16 cellular contexts compared by ENCODE assay signal in the genomic region with DNA sequence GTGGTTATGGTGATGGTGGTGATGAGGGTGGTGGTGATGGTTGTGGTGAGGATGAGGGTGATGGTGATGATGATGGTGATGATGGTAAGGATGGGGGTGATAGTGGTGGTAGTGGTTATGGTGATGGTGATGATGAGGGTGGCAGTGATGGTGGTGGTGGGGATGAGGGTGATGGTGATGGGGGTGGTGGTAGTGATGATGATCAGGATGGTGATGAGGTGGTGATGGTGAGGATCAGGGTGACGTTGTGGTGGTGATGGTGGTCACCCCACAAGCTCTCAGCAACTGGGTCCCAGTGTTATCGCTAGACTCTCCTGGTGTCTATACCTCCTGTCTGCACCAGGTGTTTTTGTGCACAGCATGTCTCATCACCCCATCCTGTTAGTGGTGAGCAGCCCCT.
A peak's percentile ranks its signal among the peaks of the same experiment; 100 is the strongest.
DNase-seq lines count a peak whose midpoint lies in the region; ATAC-seq and TF ChIP-seq lines count a peak whose summit lies in the region.
"Had no signal": no experiment of that assay in that cellular context is flagged by ENCODE, and none has a peak within 500 bp of the region (broad histone marks: within the 10 kb centered on the region; RNA-seq: fewer than 3 reads in every experiment).

No MANE protein-coding gene starts in this region.

- H2AFZ ChIP-seq in osteoblast (ENCODE audit: low read length), result no peak overlapping the region

- no peak overlapping the region for H3K27ac ChIP-seq in heart right ventricle
- no peak overlapping the region for H3K27ac ChIP-seq in osteoblast (ENCODE audit: low read depth, low read length)
- H3K27ac ChIP-seq in psoas muscle, result no peak overlapping the region
- H3K27ac ChIP-seq: C4-2B had no signal

- H3K36me3 Mint-ChIP-seq in central memory CD8-positive, alpha-beta T cell (ENCODE audit: insufficient read depth), result peaks cover 9% of the 10 kb centered on the region
- H3K36me3 Mint-ChIP-seq: IgD-negative memory B cell had no signal

- ATAC-seq in heart right ventricle (no peak), HG02678 (IDR thresholded peaks at IDR 0.05; ENCODE audit: unreplicated experiment) (no peak), psoas muscle (no peak), GM18907 (IDR thresholded peaks at IDR 0.05; ENCODE audit: unreplicated experiment) (no peak)
- ATAC-seq in central memory CD8-positive, alpha-beta T cell (replicated peaks; ENCODE audit: extremely low read depth, poor library complexity, severe bottlenecking), result no peak

- peaks cover 17% of the 10 kb centered on the region for H3K4me1 Mint-ChIP-seq in central memory CD8-positive, alpha-beta T cell

- H3K4me2 ChIP-seq in osteoblast (ENCODE audit: insufficient read depth, low read length), result no peak overlapping the region

- H3K4me3 Mint-ChIP-seq in central memory CD8-positive, alpha-beta T cell, result peak overlapping the region; percentile 8
- H3K4me3 Mint-ChIP-seq: HFFc6 had no signal

- H3K36me3 ChIP-seq in heart right ventricle (no peaks in the 10 kb centered on the region), osteoblast (ENCODE audit: insufficient read depth, low read length) (no peaks in the 10 kb centered on the region), psoas muscle (ENCODE audit: insufficient read depth in 1 of 2, low read depth in 1 of 2) (no peaks in the 10 kb centered on the region)

- H3K4me1 ChIP-seq in heart right ventricle (peaks cover 3 to 48% (median 34%) of the 10 kb centered on the region in 9 donors), osteoblast (ENCODE audit: insufficient read depth, low read length) (peaks cover 6% of the 10 kb centered on the region), psoas muscle (peaks cover 42% of the 10 kb centered on the region)

- H3K27me3 Mint-ChIP-seq in central memory CD8-positive, alpha-beta T cell, result peaks cover 41% of the 10 kb centered on the region

- DNase-seq in cardiac septum (ENCODE audit: low spot score) (peak; percentile 41), heart right ventricle (no peak), osteoblast (ENCODE audit: insufficient read length, low spot score, missing footprints) (peak; percentile 17), psoas muscle (no peak)
- DNase-seq in central memory CD8-positive, alpha-beta T cell (ENCODE audit: low spot score in 2 of 2), result no peak
- DNase-seq: COR-L47, DMS153, HFFc6, NCI-H1105, NCI-H187 treated with DMSO at 0.1 percent for 48 hours, NCI-H446, Right ventricle myocardium superior had no signal

- intact Hi-C loops in cardiac septum (cut with DNase I) (no loop called here), heart right ventricle (cut with DNase I) (loop anchor here in 2 of 10 donors (5.0 kb wide), 1 partner anchor 34 kb away; no protein-coding TSS in a partner anchor), psoas muscle (cut with DNase I) (loop anchor here (5.0 kb wide), 1 partner anchor 34 kb away; no protein-coding TSS in a partner anchor)

- H3K4me3 ChIP-seq in heart right ventricle (no peak overlapping the region), osteoblast (ENCODE audit: insufficient read depth, low read length) (no peak overlapping the region), psoas muscle (no peak overlapping the region)

- peaks cover 6% of the 10 kb centered on the region for H3K9me3 Mint-ChIP-seq in central memory CD8-positive, alpha-beta T cell
- H3K9me3 Mint-ChIP-seq: HFFc6 had no signal

- WGBS in heart right ventricle, 2 donors, result 98% methylated on average over 2 of the region's 2 CpGs
- 92 to 100% (median 99%) methylated on average over 2 of the region's 2 CpGs for WGBS in psoas muscle, 3 donors

- H4K20me1 ChIP-seq in osteoblast (ENCODE audit: insufficient read depth, low read length), result no peaks in the 10 kb centered on the region

- peaks cover 0 to 37% (median 0%) of the 10 kb centered on the region in 7 donors for H3K27me3 ChIP-seq in heart right ventricle
- peaks cover 47% of the 10 kb centered on the region for H3K27me3 ChIP-seq in osteoblast (ENCODE audit: insufficient read depth, low read length)
- no peaks in the 10 kb centered on the region for H3K27me3 ChIP-seq in psoas muscle (ENCODE audit: insufficient read depth in 3 of 3, low read length in 2 of 3)

- TF ChIP-seq CTCF in heart right ventricle (IDR thresholded peaks at IDR 0.05), result no peak
- no peak for TF ChIP-seq CTCF in osteoblast (IDR thresholded peaks at IDR 0.05; ENCODE audit: extremely low read depth, low read depth, low read length)
- no peak for TF ChIP-seq CTCF in psoas muscle (IDR thresholded peaks at IDR 0.05)

- H3K27ac Mint-ChIP-seq in central memory CD8-positive, alpha-beta T cell (ENCODE audit: low read depth), result peak overlapping the region; percentile 44
- H3K27ac Mint-ChIP-seq: HFFc6, IgD-negative memory B cell had no signal

- peaks cover 0 to 4% (median 0%) of the 10 kb centered on the region in 11 donors for H3K9me3 ChIP-seq in heart right ventricle
- no peaks in the 10 kb centered on the region for H3K9me3 ChIP-seq in osteoblast (ENCODE audit: low read depth, low read length)
- no peaks in the 10 kb centered on the region for H3K9me3 ChIP-seq in psoas muscle

- no peaks in the 10 kb centered on the region for H3K79me2 ChIP-seq in osteoblast (ENCODE audit: insufficient read depth, low read length)

Comparison
In these comparisons a context has a peak if more than half of its experiments do, and no peak if none do; other contexts are left out.
1. DNase-seq: peak in cardiac septum (single experiment) and osteoblast (single experiment); none in heart right ventricle (0 of 2), central memory CD8-positive, alpha-beta T cell (0 of 2) and psoas muscle (0 of 2).